Comparison of ENCODE assay signal across 1 cellular context in genomic region chr2:240868286-240869108, GRCh38.
TF ChIP-seq lines count a peak whose summit lies in the region.

Gene AGXT (plus strand): TSS chr2:240868824. CDS start chr2:240868866, 42 bp downstream.

TF ChIP-seq in HepG2, 621 proteins besides CTCF, POLR2A, EP300 and RAD21 (continued from another document and continues in another):
- TF ChIP-seq KDM6A (CRISPR knock-in tag; IDR thresholded peaks at IDR 0.05; ENCODE audit: low read depth), result 0 out of 2 replicates have a peak, but pooled peaks have one; percentile 12
- TF ChIP-seq ZNF589 (CRISPR knock-in tag; conservative IDR thresholded peaks at IDR 0.05), result peak; percentile 64; the same call in 1 of the 2 replicates
- peak; percentile 59 for TF ChIP-seq XRCC5 (optimal IDR thresholded peaks at IDR 0.05; ENCODE audit: low read length)
- no peak; the same call in 1 of the 2 replicates for TF ChIP-seq ZNF503 (CRISPR knock-in tag; IDR thresholded peaks at IDR 0.05)
- TF ChIP-seq SIX4 (CRISPR knock-in tag; IDR thresholded peaks at IDR 0.05), result no peak
- TF ChIP-seq ZNF33A (CRISPR knock-in tag; IDR thresholded peaks at IDR 0.05; ENCODE audit: borderline replicate concordance), result no peak
- TF ChIP-seq RBM39 (IDR thresholded peaks at IDR 0.05; ENCODE audit: low read depth, low read length, poor library complexity, severe bottlenecking), result no peak
- TF ChIP-seq STAG1 (CRISPR knock-in tag; IDR thresholded peaks at IDR 0.05), result 0 out of 2 replicates have a peak, but pooled peaks have one; percentile 13
- peak; percentile 78; the same call in 1 of the 2 replicates for TF ChIP-seq GFI1 (CRISPR knock-in tag; IDR thresholded peaks at IDR 0.05; ENCODE audit: borderline replicate concordance)
- TF ChIP-seq ATF4 (CRISPR knock-in tag; IDR thresholded peaks at IDR 0.05), result peak in 1 of 2 experiments; percentile 63; a peak in 2 of 4 replicates
- peak; percentile 72; the same call in 1 of the 2 replicates for TF ChIP-seq ZNF572 (CRISPR knock-in tag; IDR thresholded peaks at IDR 0.05)
- no peak for TF ChIP-seq ZNF256 (CRISPR knock-in tag; conservative IDR thresholded peaks at IDR 0.05)
- TF ChIP-seq ZBTB7A (CRISPR knock-in tag; IDR thresholded peaks at IDR 0.05), result peak; percentile 68
- peak; percentile 56 for TF ChIP-seq ZNF761 (CRISPR knock-in tag; conservative IDR thresholded peaks at IDR 0.05)
- TF ChIP-seq, protein P1, sequence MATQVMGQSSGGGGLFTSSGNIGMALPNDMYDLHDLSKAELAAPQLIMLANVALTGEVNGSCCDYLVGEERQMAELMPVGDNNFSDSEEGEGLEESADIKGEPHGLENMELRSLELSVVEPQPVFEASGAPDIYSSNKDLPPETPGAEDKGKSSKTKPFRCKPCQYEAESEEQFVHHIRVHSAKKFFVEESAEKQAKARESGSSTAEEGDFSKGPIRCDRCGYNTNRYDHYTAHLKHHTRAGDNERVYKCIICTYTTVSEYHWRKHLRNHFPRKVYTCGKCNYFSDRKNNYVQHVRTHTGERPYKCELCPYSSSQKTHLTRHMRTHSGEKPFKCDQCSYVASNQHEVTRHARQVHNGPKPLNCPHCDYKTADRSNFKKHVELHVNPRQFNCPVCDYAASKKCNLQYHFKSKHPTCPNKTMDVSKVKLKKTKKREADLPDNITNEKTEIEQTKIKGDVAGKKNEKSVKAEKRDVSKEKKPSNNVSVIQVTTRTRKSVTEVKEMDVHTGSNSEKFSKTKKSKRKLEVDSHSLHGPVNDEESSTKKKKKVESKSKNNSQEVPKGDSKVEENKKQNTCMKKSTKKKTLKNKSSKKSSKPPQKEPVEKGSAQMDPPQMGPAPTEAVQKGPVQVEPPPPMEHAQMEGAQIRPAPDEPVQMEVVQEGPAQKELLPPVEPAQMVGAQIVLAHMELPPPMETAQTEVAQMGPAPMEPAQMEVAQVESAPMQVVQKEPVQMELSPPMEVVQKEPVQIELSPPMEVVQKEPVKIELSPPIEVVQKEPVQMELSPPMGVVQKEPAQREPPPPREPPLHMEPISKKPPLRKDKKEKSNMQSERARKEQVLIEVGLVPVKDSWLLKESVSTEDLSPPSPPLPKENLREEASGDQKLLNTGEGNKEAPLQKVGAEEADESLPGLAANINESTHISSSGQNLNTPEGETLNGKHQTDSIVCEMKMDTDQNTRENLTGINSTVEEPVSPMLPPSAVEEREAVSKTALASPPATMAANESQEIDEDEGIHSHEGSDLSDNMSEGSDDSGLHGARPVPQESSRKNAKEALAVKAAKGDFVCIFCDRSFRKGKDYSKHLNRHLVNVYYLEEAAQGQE (IDR thresholded peaks at IDR 0.05; ENCODE audit: borderline replicate concordance in 1 of 2, low read depth in 1 of 2, low read length in 2 of 2), result 0 out of 4 replicates have a peak, but pooled peaks of 1 of the 2 experiments have one; percentile 14
- peak; percentile 99 for TF ChIP-seq ZSCAN25 (CRISPR knock-in tag; IDR thresholded peaks at IDR 0.05)
- TF ChIP-seq ZC3H13 (CRISPR knock-in tag; IDR thresholded peaks at IDR 0.05), result peak; percentile 85
- TF ChIP-seq RFXANK (CRISPR knock-in tag; IDR thresholded peaks at IDR 0.05), result no peak
- TF ChIP-seq TAF1 (CRISPR knock-in tag; IDR thresholded peaks at IDR 0.05), result peak; percentile 43; the same call in 1 of the 2 replicates
- no peak for TF ChIP-seq PTBP1 (IDR thresholded peaks at IDR 0.05; ENCODE audit: low read depth, low read length, poor library complexity, severe bottlenecking)
- 0 out of 2 replicates have a peak, but pooled peaks have one; percentile 12 for TF ChIP-seq MAZ (IDR thresholded peaks at IDR 0.05; ENCODE audit: borderline replicate concordance, low read depth, low read length)
- TF ChIP-seq MAZ (CRISPR knock-in tag; IDR thresholded peaks at IDR 0.05; ENCODE audit: low read depth), result peak; percentile 59; the same call in 1 of the 2 replicates
- TF ChIP-seq ZMYM2 (CRISPR knock-in tag; IDR thresholded peaks at IDR 0.05), result peak; percentile 77; the same call in 1 of the 2 replicates
- 0 out of 2 replicates have a peak, but pooled peaks have one; percentile 70 for TF ChIP-seq SALL2 (CRISPR knock-in tag; IDR thresholded peaks at IDR 0.05)
- TF ChIP-seq NR1H2 (CRISPR knock-in tag; IDR thresholded peaks at IDR 0.05; ENCODE audit: borderline replicate concordance, low read depth), result no peak
- TF ChIP-seq ZBTB7B (CRISPR knock-in tag; IDR thresholded peaks at IDR 0.05), result peak; percentile 96
- TF ChIP-seq ZNF781 (CRISPR knock-in tag; IDR thresholded peaks at IDR 0.05; ENCODE audit: borderline replicate concordance, not compliant biosample characterization), result no peak
- TF ChIP-seq, protein P2, sequence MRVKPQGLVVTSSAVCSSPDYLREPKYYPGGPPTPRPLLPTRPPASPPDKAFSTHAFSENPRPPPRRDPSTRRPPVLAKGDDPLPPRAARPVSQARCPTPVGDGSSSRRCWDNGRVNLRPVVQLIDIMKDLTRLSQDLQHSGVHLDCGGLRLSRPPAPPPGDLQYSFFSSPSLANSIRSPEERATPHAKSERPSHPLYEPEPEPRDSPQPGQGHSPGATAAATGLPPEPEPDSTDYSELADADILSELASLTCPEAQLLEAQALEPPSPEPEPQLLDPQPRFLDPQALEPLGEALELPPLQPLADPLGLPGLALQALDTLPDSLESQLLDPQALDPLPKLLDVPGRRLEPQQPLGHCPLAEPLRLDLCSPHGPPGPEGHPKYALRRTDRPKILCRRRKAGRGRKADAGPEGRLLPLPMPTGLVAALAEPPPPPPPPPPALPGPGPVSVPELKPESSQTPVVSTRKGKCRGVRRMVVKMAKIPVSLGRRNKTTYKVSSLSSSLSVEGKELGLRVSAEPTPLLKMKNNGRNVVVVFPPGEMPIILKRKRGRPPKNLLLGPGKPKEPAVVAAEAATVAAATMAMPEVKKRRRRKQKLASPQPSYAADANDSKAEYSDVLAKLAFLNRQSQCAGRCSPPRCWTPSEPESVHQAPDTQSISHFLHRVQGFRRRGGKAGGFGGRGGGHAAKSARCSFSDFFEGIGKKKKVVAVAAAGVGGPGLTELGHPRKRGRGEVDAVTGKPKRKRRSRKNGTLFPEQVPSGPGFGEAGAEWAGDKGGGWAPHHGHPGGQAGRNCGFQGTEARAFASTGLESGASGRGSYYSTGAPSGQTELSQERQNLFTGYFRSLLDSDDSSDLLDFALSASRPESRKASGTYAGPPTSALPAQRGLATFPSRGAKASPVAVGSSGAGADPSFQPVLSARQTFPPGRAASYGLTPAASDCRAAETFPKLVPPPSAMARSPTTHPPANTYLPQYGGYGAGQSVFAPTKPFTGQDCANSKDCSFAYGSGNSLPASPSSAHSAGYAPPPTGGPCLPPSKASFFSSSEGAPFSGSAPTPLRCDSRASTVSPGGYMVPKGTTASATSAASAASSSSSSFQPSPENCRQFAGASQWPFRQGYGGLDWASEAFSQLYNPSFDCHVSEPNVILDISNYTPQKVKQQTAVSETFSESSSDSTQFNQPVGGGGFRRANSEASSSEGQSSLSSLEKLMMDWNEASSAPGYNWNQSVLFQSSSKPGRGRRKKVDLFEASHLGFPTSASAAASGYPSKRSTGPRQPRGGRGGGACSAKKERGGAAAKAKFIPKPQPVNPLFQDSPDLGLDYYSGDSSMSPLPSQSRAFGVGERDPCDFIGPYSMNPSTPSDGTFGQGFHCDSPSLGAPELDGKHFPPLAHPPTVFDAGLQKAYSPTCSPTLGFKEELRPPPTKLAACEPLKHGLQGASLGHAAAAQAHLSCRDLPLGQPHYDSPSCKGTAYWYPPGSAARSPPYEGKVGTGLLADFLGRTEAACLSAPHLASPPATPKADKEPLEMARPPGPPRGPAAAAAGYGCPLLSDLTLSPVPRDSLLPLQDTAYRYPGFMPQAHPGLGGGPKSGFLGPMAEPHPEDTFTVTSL (CRISPR knock-in tag; IDR thresholded peaks at IDR 0.05; ENCODE audit: borderline replicate concordance), result no peak; the same call in 1 of the 2 replicates
- TF ChIP-seq ZNF121 (CRISPR knock-in tag; IDR thresholded peaks at IDR 0.05), result peak; percentile 8; the same call in 1 of the 2 replicates
- peak; percentile 78 for TF ChIP-seq ZFY (CRISPR knock-in tag; IDR thresholded peaks at IDR 0.05)
- TF ChIP-seq, protein P3, sequence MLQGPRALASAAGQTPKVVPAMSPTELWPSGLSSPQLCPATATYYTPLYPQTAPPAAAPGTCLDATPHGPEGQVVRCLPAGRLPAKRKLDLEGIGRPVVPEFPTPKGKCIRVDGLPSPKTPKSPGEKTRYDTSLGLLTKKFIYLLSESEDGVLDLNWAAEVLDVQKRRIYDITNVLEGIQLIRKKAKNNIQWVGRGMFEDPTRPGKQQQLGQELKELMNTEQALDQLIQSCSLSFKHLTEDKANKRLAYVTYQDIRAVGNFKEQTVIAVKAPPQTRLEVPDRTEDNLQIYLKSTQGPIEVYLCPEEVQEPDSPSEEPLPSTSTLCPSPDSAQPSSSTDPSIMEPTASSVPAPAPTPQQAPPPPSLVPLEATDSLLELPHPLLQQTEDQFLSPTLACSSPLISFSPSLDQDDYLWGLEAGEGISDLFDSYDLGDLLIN (CRISPR knock-in tag; IDR thresholded peaks at IDR 0.05; ENCODE audit: borderline replicate concordance), result no peak; the same call in 1 of the 2 replicates
- peak; percentile 78; the same call in 1 of the 2 replicates for TF ChIP-seq EEA1 (CRISPR knock-in tag; IDR thresholded peaks at IDR 0.05; ENCODE audit: borderline replicate concordance)
- 0 out of 2 replicates have a peak, but pooled peaks have one; percentile 27 for TF ChIP-seq ZFP1 (CRISPR knock-in tag; IDR thresholded peaks at IDR 0.05)
- TF ChIP-seq KLF13 (CRISPR knock-in tag; IDR thresholded peaks at IDR 0.05), result no peak; the same call in 1 of the 2 replicates
- TF ChIP-seq ZNF3 (CRISPR knock-in tag; IDR thresholded peaks at IDR 0.05), result no peak
- TF ChIP-seq THAP11 (CRISPR knock-in tag; IDR thresholded peaks at IDR 0.05), result peak; percentile 37; the same call in 1 of the 2 replicates
- TF ChIP-seq ZNF816 (CRISPR knock-in tag; IDR thresholded peaks at IDR 0.05; ENCODE audit: borderline replicate concordance), result peak; percentile 27; the same call in 1 of the 2 replicates
- TF ChIP-seq, protein P4, sequence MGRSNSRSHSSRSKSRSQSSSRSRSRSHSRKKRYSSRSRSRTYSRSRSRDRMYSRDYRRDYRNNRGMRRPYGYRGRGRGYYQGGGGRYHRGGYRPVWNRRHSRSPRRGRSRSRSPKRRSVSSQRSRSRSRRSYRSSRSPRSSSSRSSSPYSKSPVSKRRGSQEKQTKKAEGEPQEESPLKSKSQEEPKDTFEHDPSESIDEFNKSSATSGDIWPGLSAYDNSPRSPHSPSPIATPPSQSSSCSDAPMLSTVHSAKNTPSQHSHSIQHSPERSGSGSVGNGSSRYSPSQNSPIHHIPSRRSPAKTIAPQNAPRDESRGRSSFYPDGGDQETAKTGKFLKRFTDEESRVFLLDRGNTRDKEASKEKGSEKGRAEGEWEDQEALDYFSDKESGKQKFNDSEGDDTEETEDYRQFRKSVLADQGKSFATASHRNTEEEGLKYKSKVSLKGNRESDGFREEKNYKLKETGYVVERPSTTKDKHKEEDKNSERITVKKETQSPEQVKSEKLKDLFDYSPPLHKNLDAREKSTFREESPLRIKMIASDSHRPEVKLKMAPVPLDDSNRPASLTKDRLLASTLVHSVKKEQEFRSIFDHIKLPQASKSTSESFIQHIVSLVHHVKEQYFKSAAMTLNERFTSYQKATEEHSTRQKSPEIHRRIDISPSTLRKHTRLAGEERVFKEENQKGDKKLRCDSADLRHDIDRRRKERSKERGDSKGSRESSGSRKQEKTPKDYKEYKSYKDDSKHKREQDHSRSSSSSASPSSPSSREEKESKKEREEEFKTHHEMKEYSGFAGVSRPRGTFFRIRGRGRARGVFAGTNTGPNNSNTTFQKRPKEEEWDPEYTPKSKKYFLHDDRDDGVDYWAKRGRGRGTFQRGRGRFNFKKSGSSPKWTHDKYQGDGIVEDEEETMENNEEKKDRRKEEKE (IDR thresholded peaks at IDR 0.05), result no peak
- TF ChIP-seq, protein P5, sequence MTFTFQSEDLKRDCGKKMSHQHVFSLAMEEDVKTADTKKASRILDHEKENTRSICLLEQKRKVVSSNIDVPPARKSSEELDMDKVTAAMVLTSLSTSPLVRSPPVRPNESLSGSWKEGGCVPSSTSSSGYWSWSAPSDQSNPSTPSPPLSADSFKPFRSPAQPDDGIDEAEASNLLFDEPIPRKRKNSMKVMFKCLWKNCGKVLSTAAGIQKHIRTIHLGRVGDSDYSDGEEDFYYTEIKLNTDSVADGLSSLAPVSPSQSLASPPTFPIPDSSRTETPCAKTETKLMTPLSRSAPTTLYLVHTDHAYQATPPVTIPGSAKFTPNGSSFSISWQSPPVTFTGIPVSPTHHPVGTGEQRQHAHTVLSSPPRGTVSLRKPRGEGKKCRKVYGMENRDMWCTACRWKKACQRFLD (CRISPR knock-in tag; IDR thresholded peaks at IDR 0.05; ENCODE audit: borderline replicate concordance), result 0 out of 2 replicates have a peak, but pooled peaks have one; percentile 34
- peak; percentile 57; the same call in 1 of the 2 replicates for TF ChIP-seq KDM2A (CRISPR knock-in tag; IDR thresholded peaks at IDR 0.05; ENCODE audit: borderline replicate concordance, low read depth)
- peak; percentile 14; the same call in 1 of the 2 replicates for TF ChIP-seq PHF20 (CRISPR knock-in tag; IDR thresholded peaks at IDR 0.05)
- no peak for TF ChIP-seq EZH2 (conservative IDR thresholded peaks at IDR 0.05; ENCODE audit: low read depth, low read length)
- TF ChIP-seq ONECUT2 (CRISPR knock-in tag; IDR thresholded peaks at IDR 0.05), result no peak
- no peak for TF ChIP-seq MTERF4 (CRISPR knock-in tag; IDR thresholded peaks at IDR 0.05)
- peak; percentile 53; the same call in 1 of the 2 replicates for TF ChIP-seq ZNF143 (CRISPR knock-in tag; IDR thresholded peaks at IDR 0.05)
- peak; percentile 40; the same call in 1 of the 2 replicates for TF ChIP-seq SIN3A (IDR thresholded peaks at IDR 0.05; ENCODE audit: borderline replicate concordance, low read depth, low read length)
